Comparison of ENCODE assay signal across 1 cellular context in genomic region chr2:160920061-160920460, GRCh38.
TF ChIP-seq lines count a peak whose summit lies in the region.

No MANE protein-coding gene starts in this region.

TF ChIP-seq in H1, 55 proteins besides CTCF, POLR2A, EP300 and RAD21 (continued from another document):
- TF ChIP-seq SIX5 (IDR thresholded peaks at IDR 0.05; ENCODE audit: low read depth, low read length) (no peak), SP1 (IDR thresholded peaks at IDR 0.05; ENCODE audit: low read depth, low read length) (no peak), BRCA1 (IDR thresholded peaks at IDR 0.05; ENCODE audit: low read depth, low read length) (no peak)
